ENCODE assay signal across 25 cellular contexts in the genomic region with DNA sequence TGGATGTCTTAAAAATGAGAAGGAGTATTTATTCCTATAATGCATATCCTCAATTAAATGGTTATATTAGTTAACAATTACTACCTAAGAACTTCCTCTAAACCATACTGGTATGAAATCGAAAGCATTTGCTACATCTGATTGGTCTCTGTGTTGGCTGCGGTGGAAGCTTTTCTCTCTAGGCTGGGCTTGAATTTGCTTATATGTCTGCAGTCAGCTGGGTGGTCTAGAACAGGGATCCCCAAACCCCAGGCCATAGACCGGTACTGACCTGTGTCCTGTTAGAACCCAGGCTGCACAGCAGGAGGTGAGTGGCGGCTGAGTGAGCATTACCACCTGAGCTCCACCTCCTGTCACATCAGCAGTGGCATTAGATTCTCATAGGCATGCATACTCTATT.
"Had no signal": no experiment of that assay in that cellular context is flagged by ENCODE, and none has a peak within 500 bp of the region (broad histone marks: within the 10 kb centered on the region; RNA-seq: fewer than 3 reads in every experiment).

No MANE protein-coding gene starts in this region.

- H3K27ac ChIP-seq: dorsolateral prefrontal cortex, gastrocnemius medialis, heart left ventricle, neutrophil, parathyroid adenoma, prostate gland, right atrium auricular region, thoracic aorta, tibial nerve, upper lobe of right lung, uterus had no signal

- H3K27me3 Mint-ChIP-seq: naive thymus-derived CD8-positive, alpha-beta T cell; stimulated activated memory B cell treated with anti-CD40 and anti-IgM and Interleukin-4, amounts not matched to agents 10 μg/mL and 1 μg/mL and 100 μg/mL, for 72 hours had no signal

- DNase-seq: cerebellar nuclear complex; dorsolateral prefrontal cortex; effector CD4-positive, alpha-beta T cell; gastrocnemius medialis; heart left ventricle; kidney; mesendoderm; midbrain; naive thymus-derived CD8-positive, alpha-beta T cell; nephron progenitor cell; stimulated activated CD4-positive, alpha-beta T cell treated with anti-CD3 and anti-CD28 coated beads, Interleukin-2, amount 100 ng/mL, for 24 hours; stimulated activated CD4-positive, alpha-beta T cell treated with anti-CD3 and anti-CD28 coated beads, Interleukin-4, amount 100 ng/mL, for 24 hours; stimulated activated naive CD8-positive, alpha-beta T cell treated with anti-CD3 and anti-CD28 coated beads, Interleukin-15, Interleukin-2, amounts not matched to agents 100 U/mL and 50 U/mL, for 24 hours; upper lobe of right lung; uterus had no signal

- H3K27me3 ChIP-seq: dorsolateral prefrontal cortex, gastrocnemius medialis, heart left ventricle, hepatocyte, neutrophil, right atrium auricular region, tibial nerve, upper lobe of right lung, uterus had no signal

- H3K4me3 ChIP-seq: dorsolateral prefrontal cortex, gastrocnemius medialis, heart left ventricle, hepatocyte, lung, prostate gland, right atrium auricular region, thoracic aorta, tibial nerve, upper lobe of right lung, uterus had no signal

- H3K27ac Mint-ChIP-seq: nephron progenitor cell; stimulated activated memory B cell treated with anti-CD40 and anti-IgM and Interleukin-4, amounts not matched to agents 10 μg/mL and 1 μg/mL and 100 μg/mL, for 72 hours had no signal

- H3K9me3 ChIP-seq: gastrocnemius medialis, heart left ventricle, neutrophil, prostate gland, right atrium auricular region, thoracic aorta, tibial nerve, upper lobe of right lung, uterus had no signal

- H3K4me2 ChIP-seq: hepatocyte had no signal

- H3K36me3 ChIP-seq: gastrocnemius medialis, heart left ventricle, neutrophil, prostate gland, right atrium auricular region, thoracic aorta, tibial nerve, upper lobe of right lung, uterus had no signal

- H3K4me3 Mint-ChIP-seq: naive thymus-derived CD8-positive, alpha-beta T cell; nephron progenitor cell; stimulated activated memory B cell treated with anti-CD40 and anti-IgM and Interleukin-4, amounts not matched to agents 10 μg/mL and 1 μg/mL and 100 μg/mL, for 72 hours had no signal

- H3K9ac ChIP-seq: parathyroid adenoma had no signal

- H2AFZ ChIP-seq: hepatocyte, parathyroid adenoma had no signal

- ATAC-seq: heart left ventricle; left lobe of liver; naive thymus-derived CD8-positive, alpha-beta T cell; stimulated activated memory B cell treated with anti-CD40 and anti-IgM and Interleukin-4, amounts not matched to agents 10 μg/mL and 1 μg/mL and 100 μg/mL, for 72 hours; stimulated activated naive CD8-positive, alpha-beta T cell treated with anti-CD3 and anti-CD28 coated beads, Interleukin-15, Interleukin-2, amounts not matched to agents 100 U/mL and 50 U/mL, for 24 hours; upper lobe of right lung had no signal

- H3K4me1 ChIP-seq: parathyroid adenoma, prostate gland, upper lobe of right lung, uterus had no signal
